ENCODE assay signal across 26 cellular contexts in the genomic region with DNA sequence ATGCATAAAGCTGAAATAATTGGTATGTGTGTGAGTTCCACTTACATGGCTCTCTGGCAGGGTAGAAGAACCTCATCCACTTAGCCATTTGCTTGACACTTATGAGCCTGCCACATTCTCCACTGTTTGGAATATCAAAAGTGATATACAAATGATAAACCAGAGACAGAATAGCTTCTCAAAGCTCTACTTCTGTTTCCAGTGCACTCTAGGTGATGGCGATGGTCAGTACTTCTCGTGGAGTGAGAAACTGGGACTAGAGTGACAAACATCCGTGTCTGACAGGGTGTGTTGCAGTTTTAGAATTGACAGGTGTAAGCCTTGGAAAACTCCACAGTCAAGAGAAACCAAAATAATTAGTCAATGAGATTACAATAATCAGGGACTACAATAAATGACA.
"Had no signal": no experiment of that assay in that cellular context is flagged by ENCODE, and none has a peak within 500 bp of the region (broad histone marks: within the 10 kb centered on the region; RNA-seq: fewer than 3 reads in every experiment).

No MANE protein-coding gene starts in this region.

- ATAC-seq: stimulated activated effector memory CD8-positive, alpha-beta T cell treated with anti-CD3 and anti-CD28 coated beads, Interleukin-12 subunit alpha, Interleukin-12 subunit beta, amount 100 ng/mL, for 72 hours; stimulated activated memory B cell treated with anti-CD40 and anti-IgM and Interleukin-4, amounts not matched to agents 10 μg/mL and 1 μg/mL and 100 μg/mL, for 72 hours; stimulated activated naive B cell treated with anti-CD40 and anti-IgM and Interleukin-4, amounts not matched to agents 10 μg/mL and 1 μg/mL and 100 μg/mL, for 72 hours; stimulated activated naive CD8-positive, alpha-beta T cell treated with anti-CD3 and anti-CD28 coated beads, Interleukin-15, amount 100 ng/mL, for 72 hours; stimulated activated naive CD8-positive, alpha-beta T cell treated with anti-CD3 and anti-CD28 coated beads, Interleukin-15, Interleukin-2, amounts not matched to agents 100 U/mL and 50 U/mL, for 24 hours; upper lobe of right lung had no signal

- DNase-seq: stimulated activated CD4-positive, alpha-beta T cell treated with anti-CD3 and anti-CD28 coated beads, Interleukin-2, amount 100 ng/mL, for 48 hours; stimulated activated CD4-positive, alpha-beta T cell treated with anti-CD3 and anti-CD28 coated beads, Interleukin-4, amount 100 ng/mL, for 1 hour; stimulated activated CD4-positive, alpha-beta T cell treated with anti-CD3 and anti-CD28 coated beads, Interleukin-4, amount 100 ng/mL, for 24 hours; stimulated activated CD4-positive, alpha-beta T cell treated with anti-CD3 and anti-CD28 coated beads, Interleukin-4, amount 100 ng/mL, for 4 hours; stimulated activated CD8-positive, alpha-beta memory T cell treated with anti-CD3 and anti-CD28 coated beads, Interleukin-4, amount 100 ng/mL, for 48 hours; stimulated activated naive B cell treated with anti-CD40 and anti-IgM and Interleukin-4, amounts not matched to agents 10 μg/mL and 1 μg/mL and 100 μg/mL, for 72 hours; stimulated activated naive CD4-positive, alpha-beta T cell; stimulated activated naive CD4-positive, alpha-beta T cell treated with Interleukin-2 at 50 U/mL for 16 hours; stimulated activated naive CD8-positive, alpha-beta T cell treated with anti-CD3 and anti-CD28 coated beads, Interleukin-15, amount 100 ng/mL, for 72 hours; stimulated activated naive CD8-positive, alpha-beta T cell treated with anti-CD3 and anti-CD28 coated beads, Interleukin-15, Interleukin-2, amounts not matched to agents 100 U/mL and 50 U/mL, for 24 hours; stomach; substantia nigra; testis; thyroid gland; tibial artery; transverse colon; trophoblast cell; upper lobe of left lung; upper lobe of right lung; uterus had no signal

- H3K4me1 ChIP-seq: stomach, suprapubic skin, testis, thyroid gland, tibial artery, tibial nerve, transverse colon, upper lobe of left lung, upper lobe of right lung, uterus, vagina had no signal

- H3K27me3 ChIP-seq: stomach, suprapubic skin, testis, thyroid gland, tibial artery, tibial nerve, transverse colon, upper lobe of left lung, upper lobe of right lung, uterus, vagina had no signal

- H3K36me3 ChIP-seq: stomach, suprapubic skin, thoracic aorta, thyroid gland, tibial artery, tibial nerve, transverse colon, upper lobe of left lung, upper lobe of right lung, uterus, vagina had no signal

- H3K27ac ChIP-seq: stomach, suprapubic skin, testis, thoracic aorta, thyroid gland, tibial artery, tibial nerve, transverse colon, upper lobe of left lung, upper lobe of right lung, uterus, vagina had no signal

- H3K9me3 ChIP-seq: suprapubic skin, testis, thoracic aorta, thyroid gland, tibial artery, tibial nerve, upper lobe of left lung, upper lobe of right lung, uterus, vagina had no signal

- H3K4me3 ChIP-seq: stomach, suprapubic skin, testis, thoracic aorta, thyroid gland, tibial artery, tibial nerve, transverse colon, upper lobe of left lung, upper lobe of right lung, uterus, vagina had no signal
